In the genomic region with DNA sequence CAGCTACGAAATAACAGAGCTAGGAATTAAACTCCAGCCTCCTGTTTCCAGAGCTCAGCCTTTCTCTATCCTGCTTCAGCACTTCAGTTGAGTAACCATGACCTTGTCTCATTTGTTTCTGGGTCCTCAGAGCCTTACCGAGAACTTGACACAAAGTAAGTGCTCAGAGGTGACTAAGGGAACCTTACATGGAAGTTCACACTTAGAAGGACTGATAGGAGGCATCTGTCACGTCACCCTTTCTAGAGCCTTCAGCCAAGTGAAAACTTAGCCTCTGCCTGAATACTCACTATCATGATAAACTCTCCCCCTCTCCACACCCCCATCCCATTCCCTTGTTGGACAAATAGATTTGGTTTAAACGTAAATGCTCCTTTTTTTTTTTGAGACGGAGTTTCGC, we compare ENCODE assay signal across 9 cellular contexts. TPM values are rescaled to one million over a fixed set of nuclear protein-coding genes. Genes with fewer than 3 reads are reported as not detected.
DNase-seq lines count a peak whose midpoint lies in the region; ATAC-seq, FAIRE-seq and TF ChIP-seq lines count a peak whose summit lies in the region.
"Had no signal": no experiment of that assay in that cellular context is flagged by ENCODE, and none has a peak within 500 bp of the region (broad histone marks: within the 10 kb centered on the region; RNA-seq: fewer than 3 reads in every experiment).

No MANE protein-coding gene starts in this region.

- no peaks in the 10 kb centered on the region for H3K27me3 ChIP-seq in PC-9 (ENCODE audit: insufficient read depth, low read depth)
- H3K27me3 ChIP-seq in mesendoderm (ENCODE audit: insufficient read depth, low read length, poor library complexity) = no peaks in the 10 kb centered on the region
- no peaks in the 10 kb centered on the region for H3K27me3 ChIP-seq in small intestine (ENCODE audit: control insufficient read depth in 2 of 2, insufficient read depth in 2 of 2, low read length in 2 of 2)

- H3K4me3 ChIP-seq in PC-9 = no peak overlapping the region
- no peak overlapping the region for H3K4me3 ChIP-seq in mesendoderm (ENCODE audit: low read length)
- H3K4me3 ChIP-seq in small intestine (ENCODE audit: low read depth in 1 of 2, low read length in 2 of 2) = no peak overlapping the region

- H3K4me1 ChIP-seq in PC-9 (replicated peaks; ENCODE audit: insufficient read depth) (no peaks in the 10 kb centered on the region), mesendoderm (ENCODE audit: control insufficient read depth, low read depth, low read length) (no peaks in the 10 kb centered on the region), small intestine (ENCODE audit: control insufficient read depth in 2 of 2, insufficient read depth in 1 of 2, low read depth in 1 of 2, low read length in 1 of 2) (peaks cover 2 to 3% of the 10 kb centered on the region in 2 donors)

- H3K4me3 Mint-ChIP-seq in central memory CD8-positive, alpha-beta T cell = peak overlapping the region; percentile 73

- no peak for FAIRE-seq in small intestine (lab: Jason Lieb, UNC)

- H3K4ac ChIP-seq in mesendoderm (ENCODE audit: low read depth, low read length) = no peak overlapping the region

- H3K4me1 Mint-ChIP-seq in central memory CD8-positive, alpha-beta T cell = peaks cover 6% of the 10 kb centered on the region

- CTCF ChIA-PET in PC-9 (lab: Charles Lee) = interaction anchor here (1.2 kb wide), 1 partner anchor 78 kb away, joined by 4 read pairs; no protein-coding TSS in a partner anchor

- no TSS peak for BruUV-seq in PC-9 (replicated peaks; lab: Mats Ljungman, UMichigan)

- H3K36me3 Mint-ChIP-seq in central memory CD8-positive, alpha-beta T cell (ENCODE audit: insufficient read depth) = no peaks in the 10 kb centered on the region

- H3K27ac ChIP-seq in PC-9 (no peak overlapping the region), mesendoderm (ENCODE audit: low read depth, low read length) (no peak overlapping the region), temporal lobe (ENCODE audit: low read depth, low read length) (peak overlapping the region; percentile 84), small intestine (ENCODE audit: low read depth in 1 of 2, low read length in 1 of 2) (peak overlapping the region in 1 of 2 donors; percentile 25)

- no peak for DNase-seq in PC-9
- no peak for DNase-seq in central memory CD8-positive, alpha-beta T cell (ENCODE audit: low spot score in 2 of 2)
- DNase-seq in mesendoderm = peak; percentile 45
- no peak for DNase-seq in small intestine
- DNase-seq: activated effector memory CD4-positive, alpha-beta T cell treated with Interleukin-2 at 50 U/mL for 16 hours had no signal

- no CpG with 5 or more reads among the region's 6 CpGs for WGBS in mesendoderm (ENCODE audit: extremely low coverage, insufficient coverage, low lambda C conversion rate)
- WGBS in small intestine, 3 donors = 81 to 88% (median 85%) methylated on average over 6 of the region's 6 CpGs

- intact Hi-C loops in PC-9 (cut with micrococcal nuclease; ENCODE audit: unreplicated experiment) = no loop called here

- TF ChIP-seq CTCF in PC-9 (conservative IDR thresholded peaks at IDR 0.05) = no peak

- no peaks in the 10 kb centered on the region for H3K9me3 Mint-ChIP-seq in central memory CD8-positive, alpha-beta T cell
- H3K9me3 Mint-ChIP-seq: T-helper 1 cell treated with Interleukin-12 subunit alpha and Interleukin-12 subunit beta and Interleukin-4 antibody, amounts not matched to agents 30 μg/mL and 1 μg/mL, for 36 hours had no signal

- no peaks in the 10 kb centered on the region for H3K79me1 ChIP-seq in mesendoderm (ENCODE audit: low read length)

- H2AK5ac ChIP-seq in mesendoderm (ENCODE audit: low read length) = no peak overlapping the region

- H3K27ac Mint-ChIP-seq in central memory CD8-positive, alpha-beta T cell (ENCODE audit: low read depth) = no peak overlapping the region
- H3K27ac Mint-ChIP-seq: T-helper 1 cell treated with Interleukin-12 subunit alpha and Interleukin-12 subunit beta and Interleukin-4 antibody, amounts not matched to agents 30 μg/mL and 1 μg/mL, for 36 hours had no signal

- no peak overlapping the region for H4K5ac ChIP-seq in mesendoderm (ENCODE audit: low read length)

- H3K9me2 ChIP-seq in PC-9 (ENCODE audit: insufficient read depth) = no peaks in the 10 kb centered on the region

- H3F3A ChIP-seq in PC-9 (ENCODE audit: insufficient read depth, low read depth) = peaks cover 8% of the 10 kb centered on the region; the same call in 1 of the 2 replicates

- no peak overlapping the region for H2AFZ ChIP-seq in PC-9

- POLR2A ChIA-PET in PC-9 (lab: Charles Lee; ENCODE audit: unreplicated experiment) = no interaction called here

- H3K4me2 ChIP-seq in PC-9 (peak overlapping the region; percentile 83), mesendoderm (ENCODE audit: low read length) (no peak overlapping the region)

- H2BK15ac ChIP-seq in mesendoderm (replicated peaks; ENCODE audit: low read depth) = no peak overlapping the region

- H3K27me3 Mint-ChIP-seq in central memory CD8-positive, alpha-beta T cell = no peaks in the 10 kb centered on the region

- H3K79me2 ChIP-seq in PC-9 (ENCODE audit: low read depth) (no peaks in the 10 kb centered on the region), mesendoderm (ENCODE audit: control insufficient read depth, insufficient read depth, low read length) (no peaks in the 10 kb centered on the region)

- no peaks in the 10 kb centered on the region for H4K20me1 ChIP-seq in PC-9 (ENCODE audit: insufficient read depth)

- no peak overlapping the region for H3K18ac ChIP-seq in mesendoderm (ENCODE audit: low read length)

- H4K8ac ChIP-seq in mesendoderm (ENCODE audit: low read depth, low read length) = no peak overlapping the region

- H3K9me3 ChIP-seq in PC-9 (ENCODE audit: insufficient read depth, low read depth) = no peaks in the 10 kb centered on the region
- no peaks in the 10 kb centered on the region for H3K9me3 ChIP-seq in small intestine (ENCODE audit: control insufficient read depth, low read depth)

- H3K9ac ChIP-seq in mesendoderm (ENCODE audit: low read length) = no peak overlapping the region

- H2BK120ac ChIP-seq in mesendoderm (ENCODE audit: low read depth, low read length) = no peak overlapping the region

- no peak overlapping the region for H3K56ac ChIP-seq in mesendoderm (ENCODE audit: low read length)

- H3K23ac ChIP-seq in mesendoderm (ENCODE audit: low read length) = no peak overlapping the region

- ATAC-seq in central memory CD8-positive, alpha-beta T cell (replicated peaks; ENCODE audit: extremely low read depth, poor library complexity, severe bottlenecking) = no peak
- ATAC-seq in HG03025 (IDR thresholded peaks at IDR 0.05; ENCODE audit: low FRiP score, unreplicated experiment) (no peak), HG02885 (IDR thresholded peaks at IDR 0.05; ENCODE audit: poor library complexity, unreplicated experiment) (no peak)

- no peak overlapping the region for H2BK5ac ChIP-seq in mesendoderm (ENCODE audit: low read length)

- H3K36me3 ChIP-seq in PC-9 (ENCODE audit: low read depth) = no peaks in the 10 kb centered on the region
- H3K36me3 ChIP-seq in mesendoderm (ENCODE audit: control insufficient read depth, insufficient read depth, low read length) = no peaks in the 10 kb centered on the region
- H3K36me3 ChIP-seq in small intestine (ENCODE audit: control insufficient read depth in 2 of 2, insufficient read depth in 2 of 2, low read length in 2 of 2) = no peaks in the 10 kb centered on the region

RNA-seq across cellular contexts. Expression of a gene that starts 9.8 kb away (rescaled TPM):
- 35.0 and 37.6 TPM in 2 replicates for total RNA-seq in PC-9 (2021)
- 55.0 TPM for polyA plus RNA-seq in mesendoderm (2013, experiment 1 of 2)
- polyA plus RNA-seq in mesendoderm (2013, experiment 2 of 2) = 55.3 TPM
- 6.6 TPM for total RNA-seq in temporal lobe
- polyA plus RNA-seq in small intestine = 10 to 100 TPM; 14.1 to 21.7 (median 17.3) TPM

RNA-seq across cellular contexts. Expression of a gene that starts 38.9 kb away (rescaled TPM):
- 15.0 and 17.1 TPM in 2 replicates for total RNA-seq in PC-9 (2021)
- polyA plus RNA-seq in mesendoderm (2013, experiment 1 of 2) = 0.07 TPM
- polyA plus RNA-seq in mesendoderm (2013, experiment 2 of 2) = 0.07 TPM
- 0.25 TPM for total RNA-seq in temporal lobe
- 10 to 100 TPM in 1 of 3 donors, 1 to 10 TPM in 2; 6.0 to 11.3 (median 6.5) TPM for polyA plus RNA-seq in small intestine

Comparison
In these comparisons a context has a peak if more than half of its experiments do, and no peak if none do; other contexts are left out.
1. RNA of a gene that starts 38.9 kb away (total RNA-seq): 15.0 to 17.1 TPM in PC-9; 0.25 TPM in temporal lobe (single experiment); every median in the first group is over 10 times any median in the second.